In genomic region chr1:208174200-208174599, GRCh38 we compare ENCODE assay signal across 1 cellular context.
TF ChIP-seq lines count a peak whose summit lies in the region.

No MANE protein-coding gene starts in this region.

TF ChIP-seq in K562, 482 proteins besides CTCF, POLR2A, EP300 and RAD21 (continued from another document):
- TF ChIP-seq ZBTB49 (CRISPR knock-in tag; IDR thresholded peaks at IDR 0.05; ENCODE audit: borderline replicate concordance) (no peak), POLR2B (IDR thresholded peaks at IDR 0.05; ENCODE audit: low read depth, partially characterized antibody) (no peak), ETV5 (CRISPR knock-in tag; IDR thresholded peaks at IDR 0.05; ENCODE audit: low read depth) (no peak), MECOM (CRISPR knock-in tag; IDR thresholded peaks at IDR 0.05) (no peak)
